Comparison of ENCODE assay signal across 19 cellular contexts in the genomic region with DNA sequence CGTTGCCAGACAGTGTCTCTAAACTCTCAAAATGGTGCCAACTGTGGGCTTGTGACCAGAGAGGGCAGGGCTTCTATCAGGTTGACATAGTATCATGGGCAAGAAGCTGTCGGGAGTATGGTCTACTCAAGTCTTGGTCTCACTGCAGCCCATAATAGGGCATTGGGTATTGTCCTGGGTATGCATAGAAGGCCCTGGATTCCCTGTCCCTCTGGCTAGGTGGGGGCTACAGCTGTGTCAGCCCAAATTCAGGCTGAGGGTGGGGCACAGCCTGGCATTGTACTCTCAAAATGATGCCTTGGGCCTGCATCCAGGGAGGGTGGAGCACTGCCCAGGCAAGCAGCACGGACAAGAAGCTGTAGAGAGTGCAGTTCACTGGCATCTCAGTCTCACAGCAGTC.
DNase-seq lines count a peak whose midpoint lies in the region; ATAC-seq and TF ChIP-seq lines count a peak whose summit lies in the region.
"Had no signal": no experiment of that assay in that cellular context is flagged by ENCODE, and none has a peak within 500 bp of the region (broad histone marks: within the 10 kb centered on the region; RNA-seq: fewer than 3 reads in every experiment).

No MANE protein-coding gene starts in this region.

- H3K4me1 Mint-ChIP-seq in activated naive CD8-positive, alpha-beta T cell treated with anti-CD3 and anti-CD28 coated beads, Interleukin-2, amount 50 U/mL, for 24 hours: no peaks in the 10 kb centered on the region
- no peaks in the 10 kb centered on the region for H3K4me1 Mint-ChIP-seq in activated naive CD8-positive, alpha-beta T cell treated with anti-CD3 and anti-CD28 coated beads for 36 hours
- no peaks in the 10 kb centered on the region for H3K4me1 Mint-ChIP-seq in stimulated activated memory B cell treated with anti-CD40 and anti-IgM and Interleukin-4, amounts not matched to agents 10 μg/mL and 1 μg/mL and 100 μg/mL, for 72 hours
- no peaks in the 10 kb centered on the region for H3K4me1 Mint-ChIP-seq in stimulated activated naive CD8-positive, alpha-beta T cell treated with anti-CD3 and anti-CD28 coated beads, Interleukin-15, amount 100 ng/mL, for 72 hours
- no peaks in the 10 kb centered on the region for H3K4me1 Mint-ChIP-seq in mesothelial cell of epicardium
- H3K4me1 Mint-ChIP-seq: B cell; CD14-positive monocyte; CD8-positive, alpha-beta memory T cell; GM23338; H9 had no signal

- no peaks in the 10 kb centered on the region for H3K36me3 Mint-ChIP-seq in activated naive CD8-positive, alpha-beta T cell treated with anti-CD3 and anti-CD28 coated beads, Interleukin-2, amount 50 U/mL, for 24 hours (ENCODE audit: low read depth)
- H3K36me3 Mint-ChIP-seq in activated naive CD8-positive, alpha-beta T cell treated with anti-CD3 and anti-CD28 coated beads for 36 hours: no peaks in the 10 kb centered on the region
- H3K36me3 Mint-ChIP-seq in stimulated activated memory B cell treated with anti-CD40 and anti-IgM and Interleukin-4, amounts not matched to agents 10 μg/mL and 1 μg/mL and 100 μg/mL, for 72 hours: no peaks in the 10 kb centered on the region
- no peaks in the 10 kb centered on the region for H3K36me3 Mint-ChIP-seq in mesothelial cell of epicardium
- H3K36me3 Mint-ChIP-seq: CD14-positive monocyte; CD8-positive, alpha-beta memory T cell had no signal

- H3K4me3 Mint-ChIP-seq in activated naive CD8-positive, alpha-beta T cell treated with anti-CD3 and anti-CD28 coated beads, Interleukin-2, amount 50 U/mL, for 24 hours: no peak overlapping the region
- H3K4me3 Mint-ChIP-seq in activated naive CD8-positive, alpha-beta T cell treated with anti-CD3 and anti-CD28 coated beads for 36 hours: no peak overlapping the region
- H3K4me3 Mint-ChIP-seq in stimulated activated memory B cell treated with anti-CD40 and anti-IgM and Interleukin-4, amounts not matched to agents 10 μg/mL and 1 μg/mL and 100 μg/mL, for 72 hours: no peak overlapping the region
- H3K4me3 Mint-ChIP-seq in stimulated activated naive CD8-positive, alpha-beta T cell treated with anti-CD3 and anti-CD28 coated beads, Interleukin-15, amount 100 ng/mL, for 72 hours: no peak overlapping the region
- no peak overlapping the region for H3K4me3 Mint-ChIP-seq in mesothelial cell of epicardium
- H3K4me3 Mint-ChIP-seq: B cell; CD14-positive monocyte; CD4-positive, alpha-beta T cell; CD8-positive, alpha-beta memory T cell; GM23338; H9 had no signal

- DNase-seq in activated naive CD8-positive, alpha-beta T cell treated with anti-CD3 and anti-CD28 coated beads, Interleukin-2, amount 50 U/mL, for 24 hours: no peak
- DNase-seq in activated naive CD8-positive, alpha-beta T cell treated with anti-CD3 and anti-CD28 coated beads for 36 hours: no peak
- DNase-seq in stimulated activated naive CD8-positive, alpha-beta T cell treated with anti-CD3 and anti-CD28 coated beads, Interleukin-15, amount 100 ng/mL, for 72 hours: no peak
- no peak for DNase-seq in pons (ENCODE audit: low spot score)
- DNase-seq in mesothelial cell of epicardium (ENCODE audit: low spot score in 2 of 2, unreplicated experiment in 2 of 2): no peak
- DNase-seq: CD4-positive, alpha-beta T cell; CD8-positive, alpha-beta memory T cell; DMS 273 treated with DMSO at 0.1 percent for 48 hours; DMS79; EL; GDM1; H9 had no signal

- H3K27ac Mint-ChIP-seq in activated naive CD8-positive, alpha-beta T cell treated with anti-CD3 and anti-CD28 coated beads, Interleukin-2, amount 50 U/mL, for 24 hours: no peak overlapping the region
- no peak overlapping the region for H3K27ac Mint-ChIP-seq in activated naive CD8-positive, alpha-beta T cell treated with anti-CD3 and anti-CD28 coated beads for 36 hours
- no peak overlapping the region for H3K27ac Mint-ChIP-seq in stimulated activated memory B cell treated with anti-CD40 and anti-IgM and Interleukin-4, amounts not matched to agents 10 μg/mL and 1 μg/mL and 100 μg/mL, for 72 hours
- no peak overlapping the region for H3K27ac Mint-ChIP-seq in stimulated activated naive CD8-positive, alpha-beta T cell treated with anti-CD3 and anti-CD28 coated beads, Interleukin-15, amount 100 ng/mL, for 72 hours
- H3K27ac Mint-ChIP-seq in mesothelial cell of epicardium: no peak overlapping the region
- H3K27ac Mint-ChIP-seq: B cell; CD14-positive monocyte; CD4-positive, alpha-beta T cell; CD8-positive, alpha-beta memory T cell; GM23338 had no signal

- peaks cover 5% of the 10 kb centered on the region for H3K27me3 Mint-ChIP-seq in activated naive CD8-positive, alpha-beta T cell treated with anti-CD3 and anti-CD28 coated beads, Interleukin-2, amount 50 U/mL, for 24 hours
- H3K27me3 Mint-ChIP-seq in activated naive CD8-positive, alpha-beta T cell treated with anti-CD3 and anti-CD28 coated beads for 36 hours: peaks cover 8% of the 10 kb centered on the region
- peaks cover 18% of the 10 kb centered on the region for H3K27me3 Mint-ChIP-seq in stimulated activated memory B cell treated with anti-CD40 and anti-IgM and Interleukin-4, amounts not matched to agents 10 μg/mL and 1 μg/mL and 100 μg/mL, for 72 hours
- peaks cover 1% of the 10 kb centered on the region for H3K27me3 Mint-ChIP-seq in stimulated activated naive CD8-positive, alpha-beta T cell treated with anti-CD3 and anti-CD28 coated beads, Interleukin-15, amount 100 ng/mL, for 72 hours
- no peaks in the 10 kb centered on the region for H3K27me3 Mint-ChIP-seq in mesothelial cell of epicardium (ENCODE audit: low read depth)
- H3K27me3 Mint-ChIP-seq: CD4-positive, alpha-beta T cell had no signal

- no peaks in the 10 kb centered on the region for H3K9me3 Mint-ChIP-seq in activated naive CD8-positive, alpha-beta T cell treated with anti-CD3 and anti-CD28 coated beads, Interleukin-2, amount 50 U/mL, for 24 hours
- H3K9me3 Mint-ChIP-seq in activated naive CD8-positive, alpha-beta T cell treated with anti-CD3 and anti-CD28 coated beads for 36 hours: no peaks in the 10 kb centered on the region
- H3K9me3 Mint-ChIP-seq in stimulated activated memory B cell treated with anti-CD40 and anti-IgM and Interleukin-4, amounts not matched to agents 10 μg/mL and 1 μg/mL and 100 μg/mL, for 72 hours: no peaks in the 10 kb centered on the region
- H3K9me3 Mint-ChIP-seq in stimulated activated naive CD8-positive, alpha-beta T cell treated with anti-CD3 and anti-CD28 coated beads, Interleukin-15, amount 100 ng/mL, for 72 hours: no peaks in the 10 kb centered on the region
- peaks cover 3% of the 10 kb centered on the region for H3K9me3 Mint-ChIP-seq in mesothelial cell of epicardium
- H3K9me3 Mint-ChIP-seq: CD4-positive, alpha-beta T cell; CD8-positive, alpha-beta memory T cell; GM23338; H9 had no signal

- TF ChIP-seq CTCF in mesothelial cell of epicardium (IDR thresholded peaks at IDR 0.05; ENCODE audit: unreplicated experiment): no peak

- peak; percentile 10 for ATAC-seq in activated naive CD8-positive, alpha-beta T cell treated with anti-CD3 and anti-CD28 coated beads, Interleukin-2, amount 50 U/mL, for 24 hours
- peak; percentile 54 for ATAC-seq in stimulated activated memory B cell treated with anti-CD40 and anti-IgM and Interleukin-4, amounts not matched to agents 10 μg/mL and 1 μg/mL and 100 μg/mL, for 72 hours
- peak; percentile 50 for ATAC-seq in stimulated activated naive CD8-positive, alpha-beta T cell treated with anti-CD3 and anti-CD28 coated beads, Interleukin-15, amount 100 ng/mL, for 72 hours
- no peak for ATAC-seq in HG02981 (IDR thresholded peaks at IDR 0.05; ENCODE audit: unreplicated experiment)
- ATAC-seq: GM12878, GM23338, HCT116 had no signal
